Comparison of ENCODE assay signal across 9 cellular contexts in the genomic region with DNA sequence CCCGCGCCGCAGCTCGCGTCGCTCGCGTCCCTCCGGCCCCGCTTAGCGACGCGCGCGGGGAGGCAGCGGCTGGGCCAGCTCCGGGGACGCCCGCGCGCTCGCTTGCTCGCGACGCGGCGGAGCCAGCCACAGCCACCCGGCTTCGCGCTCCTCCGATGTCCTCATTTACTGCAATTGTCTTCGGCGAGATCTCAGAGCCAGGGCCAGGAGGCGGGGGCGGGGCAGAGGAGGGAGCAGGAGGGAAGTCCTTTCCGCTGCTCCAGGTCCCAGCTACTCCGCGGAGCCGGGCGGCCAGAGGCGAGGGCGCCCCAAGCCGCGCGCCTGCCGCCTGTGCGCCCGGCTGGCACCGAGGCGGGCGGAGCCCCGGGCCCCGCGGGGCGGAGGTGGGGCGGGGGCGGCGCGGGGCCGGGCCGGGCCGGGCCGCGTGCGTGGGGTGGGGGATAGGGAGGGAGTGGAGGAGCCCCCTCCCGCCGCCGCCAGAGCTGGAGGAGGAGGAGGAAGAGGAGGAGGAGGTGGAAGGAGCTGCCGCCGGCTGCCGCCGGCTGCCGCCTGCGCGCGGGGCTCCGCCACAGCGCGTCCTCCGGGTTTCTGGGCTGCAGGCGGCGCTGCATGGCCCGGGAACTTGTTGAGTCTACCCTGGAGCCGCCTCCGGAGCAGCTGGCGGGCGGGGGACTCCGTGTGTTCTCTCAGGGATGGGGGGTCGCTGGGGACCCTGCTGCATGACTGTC. TPM values are rescaled to one million over a fixed set of nuclear protein-coding genes. Genes with fewer than 3 reads are reported as not detected.
DNase-seq lines count a peak whose midpoint lies in the region; ATAC-seq and TF ChIP-seq lines count a peak whose summit lies in the region.
"Had no signal": no experiment of that assay in that cellular context is flagged by ENCODE, and none has a peak within 500 bp of the region (broad histone marks: within the 10 kb centered on the region; RNA-seq: fewer than 3 reads in every experiment).

INSYN2A (minus strand) TSS at position 365 of the 728 bp plus-strand sequence. CDS start 20,196 bp downstream, outside the sequence.

- H3K27ac Mint-ChIP-seq in neural crest cell (ENCODE audit: unreplicated experiment) = no peak within 1 kb of the TSS
- H3K27ac Mint-ChIP-seq: activated naive CD8-positive, alpha-beta T cell treated with anti-CD3 and anti-CD28 coated beads, Interleukin-2, amount 10 ng/mL, durations not matched to agents 7 days and 5 days had no signal

- peaks cover 63% of the 10 kb centered on the region for H3K27me3 Mint-ChIP-seq in neural crest cell (ENCODE audit: low read depth)

- peak; percentile 41 for TF ChIP-seq CTCF in neural crest cell (conservative IDR thresholded peaks at IDR 0.05)

- H3K4me3 Mint-ChIP-seq in neural crest cell = peak within 1 kb of the TSS; percentile 88
- H3K4me3 Mint-ChIP-seq: activated naive CD8-positive, alpha-beta T cell treated with anti-CD3 and anti-CD28 coated beads, Interleukin-2, amount 10 ng/mL, durations not matched to agents 7 days and 5 days had no signal

- H3K9me3 Mint-ChIP-seq in neural crest cell = no peaks in the 10 kb centered on the region
- H3K9me3 Mint-ChIP-seq: activated naive CD8-positive, alpha-beta T cell treated with anti-CD3 and anti-CD28 coated beads, Interleukin-2, amount 10 ng/mL, durations not matched to agents 7 days and 5 days had no signal

- ATAC-seq in HG02588 (IDR thresholded peaks at IDR 0.05; ENCODE audit: unreplicated experiment) = no peak
- no peak for ATAC-seq in GM21737 (IDR thresholded peaks at IDR 0.05; ENCODE audit: unreplicated experiment)

- DNase-seq in AG20443 (ENCODE audit: low spot score) = peak; percentile 79
- peak; percentile 24 for DNase-seq in NCI-H2227 (lab: John Stamatoyannopoulos, UW; ENCODE audit: unreplicated experiment)
- peak; percentile 44 for DNase-seq in fibroblast of gingiva (ENCODE audit: low read depth)
- DNase-seq in neural crest cell (ENCODE audit: low read depth, low spot score) = peak; percentile 29
- no peak for DNase-seq in erythroblast (lab: John Stamatoyannopoulos, UW)
- no peak for DNase-seq in activated CD4-positive, alpha-beta T cell treated with anti-CD3 and anti-CD28 coated beads for 4 hours
- DNase-seq: activated naive CD8-positive, alpha-beta T cell treated with anti-CD3 and anti-CD28 coated beads, Interleukin-2, amount 10 ng/mL, durations not matched to agents 7 days and 5 days had no signal

- TF ChIP-seq POLR2A in erythroblast (IDR thresholded peaks at IDR 0.05; ENCODE audit: low read length) = no peak

- no peaks in the 10 kb centered on the region for H3K36me3 Mint-ChIP-seq in neural crest cell (ENCODE audit: low read depth)
- H3K36me3 Mint-ChIP-seq: activated naive CD8-positive, alpha-beta T cell treated with anti-CD3 and anti-CD28 coated beads, Interleukin-2, amount 10 ng/mL, durations not matched to agents 7 days and 5 days had no signal

- H3K4me1 Mint-ChIP-seq in neural crest cell = peaks cover 5% of the 10 kb centered on the region
- H3K4me1 Mint-ChIP-seq: activated naive CD8-positive, alpha-beta T cell treated with anti-CD3 and anti-CD28 coated beads, Interleukin-2, amount 10 ng/mL, durations not matched to agents 7 days and 5 days had no signal

RNA-seq across cellular contexts. Expression of gene INSYN2A, which starts in this region (rescaled TPM):
- total RNA-seq in neural crest cell = 0.09 and 0.12 TPM in 2 replicates
- total RNA-seq: activated naive CD8-positive, alpha-beta T cell treated with anti-CD3 and anti-CD28 coated beads, Interleukin-2, amount 10 ng/mL, durations not matched to agents 7 days and 5 days had no signal

Comparison
In these comparisons a context has a peak if more than half of its experiments do, and no peak if none do; other contexts are left out.
1. Peak in DNase-seq in neural crest cell; RNA of the gene not detected or under 1 TPM.
2. DNase-seq: peak in AG20443 (single experiment), NCI-H2227 (single experiment) and fibroblast of gingiva (single experiment); none in erythroblast (0 of 2) and activated CD4-positive, alpha-beta T cell treated with anti-CD3 and anti-CD28 coated beads for 4 hours (0 of 2).